ENCODE assay signal across 16 cellular contexts in the genomic region with DNA sequence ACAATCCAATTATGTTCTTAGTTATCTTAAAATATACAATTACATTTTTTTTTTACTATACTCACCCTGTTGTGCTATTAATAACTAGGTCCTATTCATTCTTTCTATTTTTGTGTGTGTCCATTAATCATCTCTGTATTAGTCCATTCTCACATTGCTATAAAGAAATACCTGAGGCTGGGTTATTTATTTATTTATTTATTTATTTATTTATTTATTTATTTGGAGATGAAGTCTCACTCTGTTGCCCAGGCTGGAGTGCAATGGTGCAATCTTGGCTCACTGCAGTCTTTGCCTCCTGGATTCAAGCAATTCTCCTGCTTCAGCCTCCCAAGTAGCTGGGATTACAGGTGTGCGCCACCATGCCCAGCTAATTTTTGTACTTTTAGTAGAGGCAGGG. TPM values are rescaled to one million over a fixed set of nuclear protein-coding genes. Genes with fewer than 3 reads are reported as not detected.
"Had no signal": no experiment of that assay in that cellular context is flagged by ENCODE, and none has a peak within 500 bp of the region (broad histone marks: within the 10 kb centered on the region; RNA-seq: fewer than 3 reads in every experiment).

No MANE protein-coding gene starts in this region.

RNA-seq across cellular contexts. Expression of a gene that starts 25.6 kb away (rescaled TPM):
- total RNA-seq: stomach, subcutaneous adipose tissue, suprapubic skin, testis, thoracic aorta, thyroid gland, tibial nerve, transverse colon, upper lobe of left lung, upper lobe of right lung, ureter, uterus, vagina had no signal
- polyA plus RNA-seq: stomach, urinary bladder had no signal

RNA-seq across cellular contexts. Expression of a gene that starts 30.9 kb away (rescaled TPM):
- total RNA-seq: stomach, subcutaneous adipose tissue, suprapubic skin, temporal lobe, thoracic aorta, thyroid gland, tibial nerve, transverse colon, upper lobe of left lung, upper lobe of right lung, ureter, urinary bladder, uterus, vagina had no signal
- polyA plus RNA-seq: stomach, thymus, urinary bladder had no signal

RNA-seq across cellular contexts. Expression of a gene that starts 47.3 kb away (rescaled TPM):
- total RNA-seq: stomach, subcutaneous adipose tissue, suprapubic skin, temporal lobe, thoracic aorta, thyroid gland, tibial nerve, transverse colon, upper lobe of left lung, upper lobe of right lung, ureter, urinary bladder, uterus, vagina had no signal
- polyA plus RNA-seq: stomach, urinary bladder had no signal
